7 cellular contexts compared by ENCODE assay signal in genomic region chr6:155230986-155231385, GRCh38. TPM values are rescaled to one million over a fixed set of nuclear protein-coding genes. Genes with fewer than 3 reads are reported as not detected.
"Had no signal": no experiment of that assay in that cellular context is flagged by ENCODE, and none has a peak within 500 bp of the region (broad histone marks: within the 10 kb centered on the region; RNA-seq: fewer than 3 reads in every experiment).

No MANE protein-coding gene starts in this region.

RNA-seq across cellular contexts. Expression of gene CLDN20, which starts 32.8 kb away (rescaled TPM):
- total RNA-seq: GM23338, H1, H9, HepG2, HFFc6, HT1080 had no signal
- polyA plus RNA-seq: H1, HepG2, IgD-negative memory B cell had no signal
